ENCODE assay signal across 8 cellular contexts in genomic region chrX:38627683-38628082, GRCh38.
DNase-seq lines count a peak whose midpoint lies in the region; ATAC-seq, FAIRE-seq and TF ChIP-seq lines count a peak whose summit lies in the region.

No MANE protein-coding gene starts in this region.

- H3K36me3 Mint-ChIP-seq in brain, result peaks cover 4% of the 10 kb centered on the region

- no peaks in the 10 kb centered on the region for H3K36me3 ChIP-seq in pancreas

- H3K27me3 ChIP-seq in pancreas, result peaks cover 0 to 5% (median 0%) of the 10 kb centered on the region in 4 donors

- DNase-seq in stimulated activated CD4-positive, alpha-beta T cell treated with anti-CD3 and anti-CD28 coated beads, Interleukin-12 subunit alpha, Interleukin-12 subunit beta, amount 100 ng/mL, for 48 hours (ENCODE audit: low read depth in 2 of 3, low spot score in 1 of 3), result peak in 2 of 3 donors; percentile 3 to 17
- no peak for DNase-seq in stimulated activated CD4-positive, alpha-beta T cell treated with anti-CD3 and anti-CD28 coated beads, Interleukin-12 subunit alpha, Interleukin-12 subunit beta, amount 100 ng/mL, for 4 hours
- DNase-seq in NCI-H82 treated with DMSO at 0.1 percent for 48 hours (lab: John Stamatoyannopoulos, UW; ENCODE audit: unreplicated experiment) (peak; percentile 9), pancreas (no peak), cerebellar nuclear complex (lab: John Stamatoyannopoulos, UW) (no peak), mucosa of gallbladder (ENCODE audit: low spot score) (no peak)

- TF ChIP-seq CTCF in brain (conservative IDR thresholded peaks at IDR 0.05), result peak; percentile 23 to 36
- peak in 3 of 4 donors; percentile 32 to 37 (median 33) for TF ChIP-seq CTCF in pancreas (IDR thresholded peaks at IDR 0.05)

- H3K27ac ChIP-seq in pancreas, result no peak overlapping the region

- no peaks in the 10 kb centered on the region for H3K9me3 Mint-ChIP-seq in brain

- H3K9me3 ChIP-seq in pancreas, result no peaks in the 10 kb centered on the region

- ATAC-seq in HG02759 (IDR thresholded peaks at IDR 0.05; ENCODE audit: unreplicated experiment) (peak; percentile 74), pancreas (peak in 3 of 4 donors; percentile 84 to 97 (median 88))

- H3K27ac Mint-ChIP-seq in brain, result no peak overlapping the region

- intact Hi-C loops in pancreas (cut with DNase I), result no loop called here

- H3K4me3 ChIP-seq in pancreas, result no peak overlapping the region

- FAIRE-seq in pancreas (lab: Jason Lieb, UNC), result no peak

- no peak overlapping the region for H3K4me3 Mint-ChIP-seq in brain

- no peaks in the 10 kb centered on the region for H3K4me1 ChIP-seq in pancreas

- peaks cover 19% of the 10 kb centered on the region for H3K4me1 Mint-ChIP-seq in brain

- H3K27me3 Mint-ChIP-seq in brain, result peaks cover 3% of the 10 kb centered on the region

Comparison
In these comparisons a context has a peak if more than half of its experiments do, and no peak if none do; other contexts are left out.
1. DNase-seq: peak in stimulated activated CD4-positive, alpha-beta T cell treated with anti-CD3 and anti-CD28 coated beads, Interleukin-12 subunit alpha, Interleukin-12 subunit beta, amount 100 ng/mL, for 48 hours (2 of 3) and NCI-H82 treated with DMSO at 0.1 percent for 48 hours (single experiment); none in stimulated activated CD4-positive, alpha-beta T cell treated with anti-CD3 and anti-CD28 coated beads, Interleukin-12 subunit alpha, Interleukin-12 subunit beta, amount 100 ng/mL, for 4 hours (single experiment), pancreas (0 of 6), cerebellar nuclear complex (0 of 2) and mucosa of gallbladder (single experiment).